ENCODE assay signal across 8 cellular contexts in the genomic region with DNA sequence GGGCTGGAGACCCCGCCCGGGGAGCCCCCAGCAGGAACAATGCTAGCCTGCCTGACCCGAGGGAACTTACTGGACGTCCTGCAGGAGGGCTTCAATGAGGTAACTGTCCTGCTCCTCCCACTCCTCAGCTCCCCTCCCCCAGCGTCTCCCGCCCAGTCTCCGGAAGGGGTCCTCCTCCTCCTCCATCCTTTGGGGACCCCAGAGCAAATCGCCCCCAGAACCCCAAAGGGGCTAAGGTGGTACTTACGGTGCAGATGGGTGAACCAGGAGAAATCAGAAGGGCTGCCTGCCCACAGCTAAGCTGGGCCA. TPM values are rescaled to one million over a fixed set of nuclear protein-coding genes. Genes with fewer than 3 reads are reported as not detected.
A peak's percentile ranks its signal among the peaks of the same experiment; 100 is the strongest.
DNase-seq lines count a peak whose midpoint lies in the region; ATAC-seq and TF ChIP-seq lines count a peak whose summit lies in the region.

No MANE protein-coding gene starts in this region.

- no peaks in the 10 kb centered on the region for H3K27me3 Mint-ChIP-seq in CD4-positive, alpha-beta T cell

- H3K4me1 Mint-ChIP-seq in CD4-positive, alpha-beta T cell (ENCODE audit: low read depth) = peaks cover 43% of the 10 kb centered on the region

- no peaks in the 10 kb centered on the region for H3K9me3 ChIP-seq in CD4-positive, alpha-beta T cell (ENCODE audit: control insufficient read depth, low read length)
- H3K9me3 ChIP-seq in PC-9 (ENCODE audit: insufficient read depth, low read depth) = no peaks in the 10 kb centered on the region
- no peaks in the 10 kb centered on the region for H3K9me3 ChIP-seq in neutrophil

- H3K27ac ChIP-seq in CD4-positive, alpha-beta T cell (ENCODE audit: low read depth, low read length) = no peak overlapping the region
- no peak overlapping the region for H3K27ac ChIP-seq in PC-9
- H3K27ac ChIP-seq in neutrophil = no peak overlapping the region

- H3K4me2 ChIP-seq in PC-9 = peak overlapping the region; percentile 96

- no peaks in the 10 kb centered on the region for H4K20me1 ChIP-seq in PC-9 (ENCODE audit: insufficient read depth)

- H3K4me3 Mint-ChIP-seq in CD4-positive, alpha-beta T cell = peak overlapping the region; percentile 70

- H3K4me1 ChIP-seq in PC-9 (replicated peaks; ENCODE audit: insufficient read depth) (0 out of 2 replicates have a peak, but pooled peaks cover 8% of the 10 kb centered on the region), neutrophil (ENCODE audit: control insufficient read depth in 1 of 2, insufficient read depth in 1 of 2, low read depth in 1 of 2, low read length in 1 of 2) (peaks cover 29% of the 10 kb centered on the region in 2 experiments)

- intact Hi-C loops in CD4-positive, alpha-beta T cell (cut with DNase I, micrococcal nuclease) = loop anchor here in 1 of 2 experiments (5.0 kb wide), 1 partner anchor 85 kb away; no protein-coding TSS in a partner anchor
- intact Hi-C loops in PC-9 (cut with micrococcal nuclease; ENCODE audit: unreplicated experiment) = no loop called here

- no peak for ATAC-seq in CD4-positive, alpha-beta T cell (ENCODE audit: poor library complexity)
- no peak for ATAC-seq in GM18858 (IDR thresholded peaks at IDR 0.05; ENCODE audit: unreplicated experiment)
- no peak for ATAC-seq in HG02938 (IDR thresholded peaks at IDR 0.05; ENCODE audit: unreplicated experiment)

- no peak for TF ChIP-seq CTCF in CD4-positive, alpha-beta T cell (IDR thresholded peaks at IDR 0.05)
- no peak for TF ChIP-seq CTCF in PC-9 (conservative IDR thresholded peaks at IDR 0.05)
- TF ChIP-seq CTCF in epithelial cell of proximal tubule (conservative IDR thresholded peaks at IDR 0.05; ENCODE audit: low read depth, low read length) = no peak
- no peak for TF ChIP-seq CTCF in neutrophil (IDR thresholded peaks at IDR 0.05)

- H3K79me2 ChIP-seq in PC-9 (ENCODE audit: low read depth) = no peaks in the 10 kb centered on the region

- H3K36me3 Mint-ChIP-seq in CD4-positive, alpha-beta T cell (ENCODE audit: low read depth) = no peaks in the 10 kb centered on the region

- H2AFZ ChIP-seq in PC-9 = peak overlapping the region; percentile 84

- H3K9me2 ChIP-seq in PC-9 (ENCODE audit: insufficient read depth) = no peaks in the 10 kb centered on the region

- no peak for DNase-seq in CD4-positive, alpha-beta T cell
- DNase-seq in PC-9 (no peak), epithelial cell of proximal tubule (ENCODE audit: low read depth) (no peak), NCI-H446 treated with DMSO at 0.1 percent for 48 hours (lab: John Stamatoyannopoulos, UW) (no peak), amniotic stem cell (lab: John Stamatoyannopoulos, UW) (no peak)

- no peaks in the 10 kb centered on the region for H3K36me3 ChIP-seq in PC-9 (ENCODE audit: low read depth)
- no peaks in the 10 kb centered on the region for H3K36me3 ChIP-seq in neutrophil

- H3K27ac Mint-ChIP-seq in CD4-positive, alpha-beta T cell = peak overlapping the region; percentile 84

- no TSS peak for BruUV-seq in PC-9 (replicated peaks; lab: Mats Ljungman, UMichigan)

- no peaks in the 10 kb centered on the region for H3K27me3 ChIP-seq in CD4-positive, alpha-beta T cell (ENCODE audit: control insufficient read depth, insufficient read depth, low read length)
- H3K27me3 ChIP-seq in PC-9 (ENCODE audit: insufficient read depth, low read depth) (0 out of 2 replicates have a peak, but pooled peaks cover 3% of the 10 kb centered on the region), neutrophil (peaks cover 21% of the 10 kb centered on the region)

- CTCF ChIA-PET in CD4-positive, alpha-beta T cell (lab: Charles Lee) = interaction anchor here (1.2 kb wide), 1 partner anchor 10 kb away, joined by 5 read pairs; no protein-coding TSS in a partner anchor
- CTCF ChIA-PET in PC-9 (lab: Charles Lee) = interaction anchor here (0.7 kb wide), 1 partner anchor 525 kb away, joined by 6 read pairs; no protein-coding TSS in a partner anchor

- H3K4me3 ChIP-seq in PC-9 = peak overlapping the region; percentile 67
- peak overlapping the region; percentile 62 for H3K4me3 ChIP-seq in epithelial cell of proximal tubule (ENCODE audit: low read depth, low read length)
- H3K4me3 ChIP-seq in neutrophil (ENCODE audit: low read depth in 1 of 2, low read length in 1 of 2) = peak overlapping the region; percentile 63 to 67

- peaks cover 8% of the 10 kb centered on the region; the same call in 1 of the 2 replicates for H3F3A ChIP-seq in PC-9 (ENCODE audit: insufficient read depth, low read depth)

- H3K9me3 Mint-ChIP-seq in CD4-positive, alpha-beta T cell = no peaks in the 10 kb centered on the region

- POLR2A ChIA-PET in CD4-positive, alpha-beta T cell (lab: Charles Lee) = interaction anchor here (4.8 kb wide), 1 partner anchor 11 kb away, joined by 49 read pairs; no protein-coding TSS in a partner anchor
- POLR2A ChIA-PET in PC-9 (lab: Charles Lee; ENCODE audit: unreplicated experiment) = interaction anchor here (0.5 to 0.7 kb wide), 3 partner anchors 11 to 255 kb away, joined by 3 to 5 read pairs (median 4); no protein-coding TSS in a partner anchor

RNA-seq across cellular contexts. Expression of a gene that starts 0.3 kb away (rescaled TPM):
- total RNA-seq in CD4-positive, alpha-beta T cell = under 1 TPM; 0.78 to 0.85 TPM
- 4.4 and 4.9 TPM in 2 replicates for total RNA-seq in PC-9 (2021)
- total RNA-seq in epithelial cell of proximal tubule = 6.8 and 7.7 TPM in 2 replicates

RNA-seq across cellular contexts. Expression of a gene that starts 18.7 kb away (rescaled TPM):
- not detected for total RNA-seq in CD4-positive, alpha-beta T cell
- total RNA-seq in PC-9 (2021) = 2.9 and 6.4 TPM in 2 replicates
- total RNA-seq in epithelial cell of proximal tubule = 4.0 and 5.0 TPM in 2 replicates

RNA-seq across cellular contexts. Expression of a gene that starts 24.9 kb away (rescaled TPM):
- not detected for total RNA-seq in CD4-positive, alpha-beta T cell
- total RNA-seq in PC-9 (2021) = 0.28 and 0.80 TPM in 2 replicates
- 0.29 TPM in 1 of 2 replicates, not detected in the other for total RNA-seq in epithelial cell of proximal tubule

RNA-seq across cellular contexts. Expression of a gene that starts 25.8 kb away (rescaled TPM):
- total RNA-seq in CD4-positive, alpha-beta T cell = not detected
- total RNA-seq in PC-9 (2021) (not detected in 2 replicates), epithelial cell of proximal tubule (5.9 and 25.8 TPM in 2 replicates)

RNA-seq across cellular contexts. Expression of a gene that starts 58.1 kb away (rescaled TPM):
- total RNA-seq in CD4-positive, alpha-beta T cell = 10 to 100 TPM; 18.7 to 21.0 TPM
- 27.4 and 46.8 TPM in 2 replicates for total RNA-seq in PC-9 (2021)
- total RNA-seq in epithelial cell of proximal tubule = 20.0 and 29.5 TPM in 2 replicates
